10 cellular contexts compared by ENCODE assay signal in the genomic region with DNA sequence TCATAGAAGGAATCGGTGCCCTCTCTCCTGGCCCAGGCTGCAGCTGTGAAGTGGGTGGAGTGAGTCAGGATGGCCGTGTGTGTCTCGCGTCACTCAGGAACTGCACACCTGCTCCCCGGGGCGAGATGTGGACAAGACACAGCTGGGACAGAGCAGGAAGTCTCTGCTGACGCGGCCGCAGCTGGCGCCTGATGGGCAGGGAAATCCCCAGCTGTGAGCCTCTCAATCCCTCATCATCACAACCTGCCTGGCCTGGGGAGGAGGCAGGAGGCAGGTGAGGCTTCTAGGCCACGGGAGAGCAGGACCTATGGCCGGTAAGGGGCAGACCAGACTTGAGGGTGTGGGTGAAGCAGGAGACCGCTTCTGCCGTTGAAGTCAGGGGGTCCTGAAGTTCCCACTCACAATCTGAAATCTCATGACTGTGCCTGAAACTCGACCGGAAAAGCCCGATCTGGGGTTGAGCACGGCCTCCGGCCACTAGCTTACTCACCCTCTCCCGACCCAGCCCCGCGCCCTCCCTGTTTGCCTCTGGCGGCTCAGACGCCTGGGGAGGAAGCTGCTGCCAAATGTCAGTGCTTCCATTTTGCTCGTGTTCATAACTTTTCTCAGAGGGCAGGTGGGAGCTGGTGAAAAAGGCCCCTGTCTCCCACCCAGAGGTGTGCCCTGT. TPM values are rescaled to one million over a fixed set of nuclear protein-coding genes. Genes with fewer than 3 reads are reported as not detected.
DNase-seq lines count a peak whose midpoint lies in the region; ATAC-seq, FAIRE-seq and TF ChIP-seq lines count a peak whose summit lies in the region.
"Had no signal": no experiment of that assay in that cellular context is flagged by ENCODE, and none has a peak within 500 bp of the region (broad histone marks: within the 10 kb centered on the region; RNA-seq: fewer than 3 reads in every experiment).

No MANE protein-coding gene starts in this region.

- intact Hi-C loops in psoas muscle (cut with DNase I): no loop called here
- intact Hi-C loops in ascending aorta (cut with DNase I): no loop called here

- H3K4me1 ChIP-seq in psoas muscle (peaks cover 9% of the 10 kb centered on the region), ascending aorta (no peaks in the 10 kb centered on the region)

- 32 to 49% (median 36%) methylated on average over 25 of the region's 25 CpGs for WGBS in psoas muscle, 3 donors

- H3K27me3 ChIP-seq in psoas muscle (ENCODE audit: insufficient read depth in 3 of 3, low read length in 2 of 3) (no peaks in the 10 kb centered on the region), ascending aorta (no peaks in the 10 kb centered on the region)
- H3K27me3 ChIP-seq: cardiac muscle cell had no signal

- H3K9me3 ChIP-seq in psoas muscle: no peaks in the 10 kb centered on the region
- H3K9me3 ChIP-seq in ascending aorta: no peaks in the 10 kb centered on the region
- H3K9me3 ChIP-seq: thoracic aorta had no signal

- H3K36me3 ChIP-seq in psoas muscle (ENCODE audit: insufficient read depth in 1 of 2, low read depth in 1 of 2) (no peaks in the 10 kb centered on the region), ascending aorta (no peaks in the 10 kb centered on the region)
- H3K36me3 ChIP-seq: cardiac muscle cell, thoracic aorta had no signal

- no peak for FAIRE-seq in HTR-8/SVneo (lab: Jason Lieb, UNC)

- DNase-seq in NCI-H2227 (lab: John Stamatoyannopoulos, UW; ENCODE audit: unreplicated experiment): peak; percentile 10
- no peak for DNase-seq in NCI-H2227 treated with DMSO at 0.1 percent for 48 hours (lab: John Stamatoyannopoulos, UW)
- DNase-seq in SW480 (ENCODE audit: low spot score): peak; percentile 41
- DNase-seq in cardiac fibroblast (ENCODE audit: low read depth in 2 of 2): peak; percentile 38 to 82
- no peak for DNase-seq in psoas muscle
- no peak for DNase-seq in HTR-8/SVneo (ENCODE audit: insufficient read length, low spot score)
- DNase-seq in ascending aorta (ENCODE audit: low spot score in 2 of 2): no peak

- H3K27ac ChIP-seq in psoas muscle: no peak overlapping the region
- no peak overlapping the region for H3K27ac ChIP-seq in ascending aorta
- H3K27ac ChIP-seq: cardiac muscle cell, thoracic aorta had no signal

- TF ChIP-seq CTCF in cardiac fibroblast (IDR thresholded peaks at IDR 0.05; ENCODE audit: low read depth, low read length): no peak
- no peak for TF ChIP-seq CTCF in psoas muscle (IDR thresholded peaks at IDR 0.05)
- no peak for TF ChIP-seq CTCF in ascending aorta (IDR thresholded peaks at IDR 0.05)

- H3K4me3 ChIP-seq in cardiac fibroblast (replicated peaks in 1 of 2; ENCODE audit: low read depth in 2 of 2, low read length in 2 of 2) (peak overlapping the region in 1 of 2 donors; percentile 18), psoas muscle (no peak overlapping the region), ascending aorta (no peak overlapping the region)
- H3K4me3 ChIP-seq: cardiac muscle cell, thoracic aorta had no signal

- ATAC-seq in HG03025 (IDR thresholded peaks at IDR 0.05; ENCODE audit: low FRiP score, unreplicated experiment): peak; percentile 61
- peak; percentile 23 to 38 (median 32) for ATAC-seq in psoas muscle

RNA-seq across cellular contexts. Expression of a gene that starts 1.1 kb away (rescaled TPM):
- total RNA-seq in psoas muscle: 10 to 100 TPM in 1 of 4 donors, 1 to 10 TPM in 1, under 1 TPM in 2; 0.71 to 10.1 (median 1.1) TPM
- under 1 TPM; 0.32 to 0.38 (median 0.36) TPM for polyA plus RNA-seq in psoas muscle
- 0.11 TPM for total RNA-seq in ascending aorta

RNA-seq across cellular contexts. Expression of a gene that starts 50.5 kb away (rescaled TPM):
- 1 to 10 TPM; 1.4 to 3.6 (median 2.7) TPM for total RNA-seq in psoas muscle
- 1 to 10 TPM; 1.8 to 4.8 (median 3.1) TPM for polyA plus RNA-seq in psoas muscle
- 15.9 TPM for total RNA-seq in ascending aorta

Comparison
In these comparisons a context has a peak if more than half of its experiments do, and no peak if none do; other contexts are left out.
1. DNase-seq: peak in NCI-H2227 (single experiment), SW480 (single experiment) and cardiac fibroblast (2 of 2); none in NCI-H2227 treated with DMSO at 0.1 percent for 48 hours (single experiment), psoas muscle (0 of 2), HTR-8/SVneo (single experiment) and ascending aorta (0 of 2).